In genomic region chr6:93675856-93676255, GRCh38 we compare ENCODE assay signal across 15 cellular contexts.
DNase-seq lines count a peak whose midpoint lies in the region; ATAC-seq and TF ChIP-seq lines count a peak whose summit lies in the region.
"Had no signal": no experiment of that assay in that cellular context is flagged by ENCODE, and none has a peak within 500 bp of the region (broad histone marks: within the 10 kb centered on the region; RNA-seq: fewer than 3 reads in every experiment).

No MANE protein-coding gene starts in this region.

- DNase-seq in NCI-H345 (lab: John Stamatoyannopoulos, UW) (peak; percentile 6), NCI-H345 treated with DMSO at 0.1 percent for 48 hours (lab: John Stamatoyannopoulos, UW; ENCODE audit: unreplicated experiment) (no peak), NCI-H2029 treated with DMSO at 0.1 percent for 48 hours (lab: John Stamatoyannopoulos, UW) (peak; percentile 60), PC-3 (peak; percentile 65), NCI-H524 (lab: John Stamatoyannopoulos, UW) (no peak)
- DNase-seq in activated naive CD8-positive, alpha-beta T cell treated with anti-CD3 and anti-CD28 coated beads, Interleukin-2, amount 50 U/mL, for 24 hours, result no peak
- DNase-seq in activated naive CD4-positive, alpha-beta T cell (lab: John Stamatoyannopoulos, UW), result no peak
- DNase-seq: CD8-positive, alpha-beta T cell; DND-41; GOT3; NCI-H1436; NCI-H510A; Right ventricle myocardium superior; SW 1271 had no signal

- CTCF ChIA-PET in PC-3 (lab: Charles Lee), result no interaction called here

- H3K27ac ChIP-seq in PC-3 (ENCODE audit: low read length), result peak overlapping the region; percentile 87
- H3K27ac ChIP-seq: BLaER1 treated with 17β-estradiol and CSF1 and Interleukin-3, amounts not matched to agents 10 nM and 100 nM had no signal

- H3K9ac ChIP-seq in PC-3 (ENCODE audit: low read length), result peak overlapping the region; percentile 52
- H3K9ac ChIP-seq: BLaER1 treated with 17β-estradiol and CSF1 and Interleukin-3, amounts not matched to agents 10 nM and 100 nM had no signal

- H3K27me3 Mint-ChIP-seq in activated naive CD8-positive, alpha-beta T cell treated with anti-CD3 and anti-CD28 coated beads, Interleukin-2, amount 50 U/mL, for 24 hours, result no peaks in the 10 kb centered on the region

- BruUV-seq in PC-3 (replicated peaks; lab: Mats Ljungman, UMichigan), result no TSS peak

- H3K36me3 ChIP-seq in PC-3 (ENCODE audit: low read depth, low read length), result no peaks in the 10 kb centered on the region
- H3K36me3 ChIP-seq: BLaER1 treated with 17β-estradiol and CSF1 and Interleukin-3, amounts not matched to agents 10 nM and 100 nM had no signal

- no peaks in the 10 kb centered on the region for H3K9me3 ChIP-seq in PC-3 (ENCODE audit: low read length)

- no peaks in the 10 kb centered on the region for H3K79me2 ChIP-seq in PC-3 (ENCODE audit: low read length)

- peaks cover 39% of the 10 kb centered on the region for H3K4me1 ChIP-seq in PC-3 (ENCODE audit: insufficient read depth, low read length)

- H3K4me2 ChIP-seq in PC-3 (ENCODE audit: low read length), result peak overlapping the region; percentile 50; the same call in 1 of the 2 replicates
- H3K4me2 ChIP-seq: BLaER1 treated with 17β-estradiol and CSF1 and Interleukin-3, amounts not matched to agents 10 nM and 100 nM had no signal

- POLR2A ChIA-PET in PC-3 (lab: Charles Lee; ENCODE audit: unreplicated experiment), result no interaction called here

- H3K9me2 ChIP-seq in PC-3 (replicated peaks; ENCODE audit: low read length), result no peaks in the 10 kb centered on the region

- no peaks in the 10 kb centered on the region for H3K36me3 Mint-ChIP-seq in activated naive CD8-positive, alpha-beta T cell treated with anti-CD3 and anti-CD28 coated beads, Interleukin-2, amount 50 U/mL, for 24 hours (ENCODE audit: low read depth)
- H3K36me3 Mint-ChIP-seq: CD8-positive, alpha-beta T cell had no signal

- H4K20me1 ChIP-seq in PC-3 (ENCODE audit: low read length), result no peaks in the 10 kb centered on the region
- H4K20me1 ChIP-seq: BLaER1 treated with 17β-estradiol and CSF1 and Interleukin-3, amounts not matched to agents 10 nM and 100 nM had no signal

- no peak overlapping the region for H3K4me3 Mint-ChIP-seq in activated naive CD8-positive, alpha-beta T cell treated with anti-CD3 and anti-CD28 coated beads, Interleukin-2, amount 50 U/mL, for 24 hours
- H3K4me3 Mint-ChIP-seq: CD8-positive, alpha-beta T cell had no signal

- peaks cover 8% of the 10 kb centered on the region for H3F3A ChIP-seq in PC-3 (ENCODE audit: low read length, unreplicated experiment)

- no peak overlapping the region for H2AFZ ChIP-seq in PC-3 (ENCODE audit: low read length)

- H3K27ac Mint-ChIP-seq in activated naive CD8-positive, alpha-beta T cell treated with anti-CD3 and anti-CD28 coated beads, Interleukin-2, amount 50 U/mL, for 24 hours, result no peak overlapping the region
- H3K27ac Mint-ChIP-seq: CD8-positive, alpha-beta T cell had no signal

- H3K4me3 ChIP-seq in PC-3 (ENCODE audit: low read length), result no peak overlapping the region
- H3K4me3 ChIP-seq: BLaER1 treated with 17β-estradiol and CSF1 and Interleukin-3, amounts not matched to agents 10 nM and 100 nM had no signal

- H3K9me3 Mint-ChIP-seq in activated naive CD8-positive, alpha-beta T cell treated with anti-CD3 and anti-CD28 coated beads, Interleukin-2, amount 50 U/mL, for 24 hours, result peaks cover 4% of the 10 kb centered on the region
- H3K9me3 Mint-ChIP-seq: CD8-positive, alpha-beta T cell had no signal

- peak; percentile 66 for ATAC-seq in PC-3
- ATAC-seq in activated naive CD8-positive, alpha-beta T cell treated with anti-CD3 and anti-CD28 coated beads, Interleukin-2, amount 50 U/mL, for 24 hours, result no peak
- ATAC-seq: CD8-positive, alpha-beta T cell had no signal

- TF ChIP-seq CTCF in PC-3 (conservative IDR thresholded peaks at IDR 0.05; ENCODE audit: low read depth, low read length), result no peak

- intact Hi-C loops in PC-3 (cut with micrococcal nuclease), result loop anchor here (10.0 kb wide), 1 partner anchor 231 kb away; no protein-coding TSS in a partner anchor

- H3K4me1 Mint-ChIP-seq in activated naive CD8-positive, alpha-beta T cell treated with anti-CD3 and anti-CD28 coated beads, Interleukin-2, amount 50 U/mL, for 24 hours, result no peaks in the 10 kb centered on the region

- H3K27me3 ChIP-seq in PC-3 (ENCODE audit: low read length), result no peaks in the 10 kb centered on the region

Comparison
In these comparisons a context has a peak if more than half of its experiments do, and no peak if none do; other contexts are left out.
1. DNase-seq: peak in NCI-H345 (single experiment), NCI-H2029 treated with DMSO at 0.1 percent for 48 hours (single experiment) and PC-3 (single experiment); none in NCI-H345 treated with DMSO at 0.1 percent for 48 hours (single experiment), activated naive CD8-positive, alpha-beta T cell treated with anti-CD3 and anti-CD28 coated beads, Interleukin-2, amount 50 U/mL, for 24 hours (single experiment), activated naive CD4-positive, alpha-beta T cell (0 of 4) and NCI-H524 (0 of 2).